Comparison of ENCODE assay signal across 22 cellular contexts in genomic region chr4:14924945-14925344, GRCh38.
DNase-seq lines count a peak whose midpoint lies in the region; ATAC-seq and TF ChIP-seq lines count a peak whose summit lies in the region.
"Had no signal": no experiment of that assay in that cellular context is flagged by ENCODE, and none has a peak within 500 bp of the region (broad histone marks: within the 10 kb centered on the region; RNA-seq: fewer than 3 reads in every experiment).

No MANE protein-coding gene starts in this region.

- no peak overlapping the region for H3K4me2 ChIP-seq in mammary epithelial cell (ENCODE audit: insufficient read depth, low read depth, low read length)

- H3K79me2 ChIP-seq in mammary epithelial cell (ENCODE audit: insufficient read depth, low read length) = no peaks in the 10 kb centered on the region

- no peak overlapping the region for H3K9ac ChIP-seq in mammary epithelial cell (ENCODE audit: insufficient read depth, low read length)
- H3K9ac ChIP-seq: GM23248 had no signal

- peak overlapping the region; percentile 34 for H2AFZ ChIP-seq in mammary epithelial cell (ENCODE audit: low read depth, low read length)
- H2AFZ ChIP-seq: GM23248 had no signal

- H3K36me3 ChIP-seq in CD8-positive, alpha-beta memory T cell (ENCODE audit: insufficient read depth, low read length) = no peaks in the 10 kb centered on the region
- no peaks in the 10 kb centered on the region for H3K36me3 ChIP-seq in mammary epithelial cell (ENCODE audit: insufficient read depth, low read length)
- H3K36me3 ChIP-seq in naive thymus-derived CD4-positive, alpha-beta T cell (ENCODE audit: control insufficient read depth in 2 of 3, insufficient read depth in 3 of 3, low read length in 3 of 3) = no peaks in the 10 kb centered on the region
- H3K36me3 ChIP-seq: ascending aorta had no signal

- dilution Hi-C loops in mammary epithelial cell (cut with HindIII; ENCODE audit: low sequenced_read_pairs) = no loop called here

- H3K27me3 ChIP-seq in CD8-positive, alpha-beta memory T cell (ENCODE audit: insufficient read depth, low read length, poor library complexity, severe bottlenecking) = no peaks in the 10 kb centered on the region
- no peaks in the 10 kb centered on the region for H3K27me3 ChIP-seq in mammary epithelial cell (ENCODE audit: insufficient read depth, low read length)
- H3K27me3 ChIP-seq in naive thymus-derived CD4-positive, alpha-beta T cell (ENCODE audit: control insufficient read depth in 2 of 2, insufficient read depth in 2 of 2, low read length in 2 of 2) = no peaks in the 10 kb centered on the region
- H3K27me3 ChIP-seq: ascending aorta had no signal

- TF ChIP-seq CTCF in mammary epithelial cell (conservative IDR thresholded peaks at IDR 0.05 in 1 of 2, IDR thresholded peaks at IDR 0.05 in 1 of 2; ENCODE audit: extremely low read depth in 1 of 2, insufficient read depth in 1 of 2, low read depth in 1 of 2, low read length in 2 of 2) = no peak

- in situ Hi-C loops in mammary epithelial cell (cut with MboI; ENCODE audit: low sequenced_read_pairs in 2 of 2) = no loop called here

- H3K27me3 Mint-ChIP-seq in activated CD4-positive, alpha-beta T cell treated with anti-CD3 and anti-CD28 coated beads, Interleukin-2, amount 10 ng/mL, durations not matched to agents 7 days and 5 days = no peaks in the 10 kb centered on the region
- peaks cover 0 to 5% of the 10 kb centered on the region in 2 donors for H3K27me3 Mint-ChIP-seq in CD8-positive, alpha-beta memory T cell
- H3K27me3 Mint-ChIP-seq in naive thymus-derived CD4-positive, alpha-beta T cell = peaks cover 0 to 3% (median 0%) of the 10 kb centered on the region in 5 donors

- H3K4me1 ChIP-seq in CD8-positive, alpha-beta memory T cell (ENCODE audit: insufficient read depth, low read length) = no peaks in the 10 kb centered on the region
- peaks cover 17% of the 10 kb centered on the region for H3K4me1 ChIP-seq in mammary epithelial cell (ENCODE audit: insufficient read depth, low read length)
- H3K4me1 ChIP-seq in naive thymus-derived CD4-positive, alpha-beta T cell (ENCODE audit: control insufficient read depth in 2 of 2, insufficient read depth in 2 of 2, low read length in 2 of 2) = no peaks in the 10 kb centered on the region
- H3K4me1 ChIP-seq: ascending aorta had no signal

- H3K4me3 Mint-ChIP-seq in activated CD4-positive, alpha-beta T cell treated with anti-CD3 and anti-CD28 coated beads, Interleukin-2, amount 10 ng/mL, durations not matched to agents 7 days and 5 days = no peak overlapping the region
- H3K4me3 Mint-ChIP-seq in CD8-positive, alpha-beta memory T cell = no peak overlapping the region
- no peak overlapping the region for H3K4me3 Mint-ChIP-seq in naive thymus-derived CD4-positive, alpha-beta T cell

- H4K20me1 ChIP-seq in mammary epithelial cell (ENCODE audit: insufficient read depth, low read length) = no peaks in the 10 kb centered on the region

- H3K4me1 Mint-ChIP-seq in activated CD4-positive, alpha-beta T cell treated with anti-CD3 and anti-CD28 coated beads, Interleukin-2, amount 10 ng/mL, durations not matched to agents 7 days and 5 days = no peaks in the 10 kb centered on the region
- no peaks in the 10 kb centered on the region for H3K4me1 Mint-ChIP-seq in CD8-positive, alpha-beta memory T cell
- H3K4me1 Mint-ChIP-seq in naive thymus-derived CD4-positive, alpha-beta T cell = peaks cover 0 to 3% (median 0%) of the 10 kb centered on the region in 7 donors

- intact Hi-C loops in mammary epithelial cell (cut with micrococcal nuclease) = no loop called here
- intact Hi-C loops in naive thymus-derived CD4-positive, alpha-beta T cell (cut with micrococcal nuclease) = loop anchor here (2.0 to 10.0 kb wide), 5 partner anchors 76 to 1300 kb away; partner anchors contain the start of genes BOD1L1 (in 1 of the 2) and FBXL5 (in 1 of the 2)

- H3K36me3 Mint-ChIP-seq in activated CD4-positive, alpha-beta T cell treated with anti-CD3 and anti-CD28 coated beads, Interleukin-2, amount 10 ng/mL, durations not matched to agents 7 days and 5 days (ENCODE audit: low read depth) = no peaks in the 10 kb centered on the region
- H3K36me3 Mint-ChIP-seq in CD8-positive, alpha-beta memory T cell = no peaks in the 10 kb centered on the region
- no peaks in the 10 kb centered on the region for H3K36me3 Mint-ChIP-seq in naive thymus-derived CD4-positive, alpha-beta T cell

- peak; percentile 17 for DNase-seq in activated CD4-positive, alpha-beta T cell treated with anti-CD3 and anti-CD28 coated beads, Interleukin-2, amount 10 ng/mL, durations not matched to agents 7 days and 5 days
- no peak for DNase-seq in activated CD4-positive, alpha-beta T cell treated with anti-CD3 and anti-CD28 coated beads for 4 hours
- peak in 3 of 5 donors; percentile 10 to 51 (median 10) for DNase-seq in CD8-positive, alpha-beta memory T cell
- DNase-seq in mammary epithelial cell (peak; percentile 80), AG20443 (ENCODE audit: low spot score) (no peak), cortex of kidney (lab: John Stamatoyannopoulos, UW) (no peak)
- DNase-seq in naive thymus-derived CD4-positive, alpha-beta T cell = peak in 1 of 9 donors; percentile 22
- DNase-seq: activated gamma-delta T cell treated with Interleukin-2 at 50 U/mL for 16 hours; COR-L47; DMS79 treated with DMSO at 0.1 percent for 48 hours; effector CD4-positive, alpha-beta T cell; GM23248; kidney glomerular epithelial cell; NCI-H1105; NCI-H2029 treated with DMSO at 0.1 percent for 48 hours; NCI-H226; NCI-H82; retina; Right ventricle myocardium superior; trophoblast cell had no signal

- CTCF ChIA-PET in activated CD4-positive, alpha-beta T cell treated with anti-CD3 and anti-CD28 coated beads, Interleukin-2, amount 10 ng/mL, durations not matched to agents 7 days and 5 days (lab: Charles Lee) = no interaction called here
- CTCF ChIA-PET in CD8-positive, alpha-beta memory T cell (lab: Charles Lee) = no interaction called here
- CTCF ChIA-PET in mammary epithelial cell (lab: Charles Lee; ENCODE audit: low non-redundant PET) = no interaction called here
- CTCF ChIA-PET in naive thymus-derived CD4-positive, alpha-beta T cell (lab: Charles Lee) = interaction anchor here (0.9 kb wide), 1 partner anchor 76 kb away, joined by 3 read pairs; no protein-coding TSS in a partner anchor

- no peak overlapping the region for H3K4me3 ChIP-seq in CD8-positive, alpha-beta memory T cell (ENCODE audit: low read length)
- no peak overlapping the region for H3K4me3 ChIP-seq in mammary epithelial cell (replicated peaks in 1 of 3; ENCODE audit: insufficient read depth in 1 of 3, low read depth in 2 of 3, low read length in 3 of 3)
- H3K4me3 ChIP-seq in naive thymus-derived CD4-positive, alpha-beta T cell (ENCODE audit: low read length) = no peak overlapping the region
- H3K4me3 ChIP-seq: ascending aorta, GM23248 had no signal

- 10% methylated on average over 2 of the region's 2 CpGs for WGBS in mammary epithelial cell (ENCODE audit: low coverage, missing lambda C conversion rate)

- POLR2A ChIA-PET in activated CD4-positive, alpha-beta T cell treated with anti-CD3 and anti-CD28 coated beads, Interleukin-2, amount 10 ng/mL, durations not matched to agents 7 days and 5 days (lab: Charles Lee) = no interaction called here
- POLR2A ChIA-PET in CD8-positive, alpha-beta memory T cell (lab: Charles Lee) = no interaction called here
- POLR2A ChIA-PET in naive thymus-derived CD4-positive, alpha-beta T cell (lab: Charles Lee) = interaction anchor here (0.9 kb wide), 1 partner anchor 730 kb away, joined by 3 read pairs; the partner anchor contains the start of gene FBXL5

- no peak overlapping the region for H3K27ac ChIP-seq in CD8-positive, alpha-beta memory T cell (ENCODE audit: low read depth, low read length)
- peak overlapping the region; percentile 33 for H3K27ac ChIP-seq in mammary epithelial cell (ENCODE audit: insufficient read depth, low read depth, low read length)
- no peak overlapping the region for H3K27ac ChIP-seq in naive thymus-derived CD4-positive, alpha-beta T cell (ENCODE audit: low read depth, low read length)
- H3K27ac ChIP-seq: ascending aorta, GM23248 had no signal

- BruUV-seq in mammary epithelial cell (replicated peaks; lab: Mats Ljungman, UMichigan) = no TSS peak

- peak; percentile 19 for ATAC-seq in naive thymus-derived CD4-positive, alpha-beta T cell
- no peak for ATAC-seq in GM19023 (IDR thresholded peaks at IDR 0.05; ENCODE audit: unreplicated experiment)

- H3K27ac Mint-ChIP-seq in activated CD4-positive, alpha-beta T cell treated with anti-CD3 and anti-CD28 coated beads, Interleukin-2, amount 10 ng/mL, durations not matched to agents 7 days and 5 days = no peak overlapping the region
- no peak overlapping the region for H3K27ac Mint-ChIP-seq in CD8-positive, alpha-beta memory T cell
- no peak overlapping the region for H3K27ac Mint-ChIP-seq in naive thymus-derived CD4-positive, alpha-beta T cell

- no peaks in the 10 kb centered on the region for H3K9me3 Mint-ChIP-seq in activated CD4-positive, alpha-beta T cell treated with anti-CD3 and anti-CD28 coated beads, Interleukin-2, amount 10 ng/mL, durations not matched to agents 7 days and 5 days
- no peaks in the 10 kb centered on the region for H3K9me3 Mint-ChIP-seq in CD8-positive, alpha-beta memory T cell
- no peaks in the 10 kb centered on the region for H3K9me3 Mint-ChIP-seq in naive thymus-derived CD4-positive, alpha-beta T cell

- H3K9me3 ChIP-seq in CD8-positive, alpha-beta memory T cell (ENCODE audit: low read length) = no peaks in the 10 kb centered on the region
- no peaks in the 10 kb centered on the region for H3K9me3 ChIP-seq in mammary epithelial cell (replicated peaks; ENCODE audit: insufficient read depth, low read length)
- H3K9me3 ChIP-seq in naive thymus-derived CD4-positive, alpha-beta T cell (ENCODE audit: control insufficient read depth in 2 of 3, low read length in 3 of 3) = no peaks in the 10 kb centered on the region
- H3K9me3 ChIP-seq: ascending aorta had no signal

Comparison
In these comparisons a context has a peak if more than half of its experiments do, and no peak if none do; other contexts are left out.
1. DNase-seq: peak in activated CD4-positive, alpha-beta T cell treated with anti-CD3 and anti-CD28 coated beads, Interleukin-2, amount 10 ng/mL, durations not matched to agents 7 days and 5 days (single experiment), CD8-positive, alpha-beta memory T cell (3 of 5) and mammary epithelial cell (single experiment); none in activated CD4-positive, alpha-beta T cell treated with anti-CD3 and anti-CD28 coated beads for 4 hours (0 of 2), AG20443 (single experiment) and cortex of kidney (single experiment).